Comparison of ENCODE assay signal across 23 cellular contexts in genomic region chr3:129261850-129262249, GRCh38.
"Had no signal": no experiment of that assay in that cellular context is flagged by ENCODE, and none has a peak within 500 bp of the region (broad histone marks: within the 10 kb centered on the region; RNA-seq: fewer than 3 reads in every experiment).

No MANE protein-coding gene starts in this region.

- H3K27me3 ChIP-seq: brain microvascular endothelial cell, cardiac muscle cell, Peyer's patch, SJSA1 had no signal

- H3K4me3 Mint-ChIP-seq: activated CD4-positive, alpha-beta T cell treated with anti-CD3 and anti-CD28 coated beads, Interleukin-2, amount 10 ng/mL, durations not matched to agents 24 days and 14 days had no signal

- H3K4me3 ChIP-seq: cardiac muscle cell, K562, Peyer's patch, SJSA1 had no signal

- H3K9me3 Mint-ChIP-seq: activated CD4-positive, alpha-beta T cell treated with anti-CD3 and anti-CD28 coated beads, Interleukin-2, amount 10 ng/mL, durations not matched to agents 24 days and 14 days; activated naive CD4-positive, alpha-beta T cell treated with anti-CD3 and anti-CD28 coated beads, Interleukin-2, amount 50 U/mL, for 72 hours had no signal

- FAIRE-seq: colon, K562 had no signal

- H3K27ac ChIP-seq: brain microvascular endothelial cell, cardiac muscle cell, Peyer's patch, RWPE1, SJSA1 had no signal

- ATAC-seq: activated naive CD4-positive, alpha-beta T cell treated with anti-CD3 and anti-CD28 coated beads, Interleukin-2, amount 50 U/mL, for 72 hours; K562; SK-N-SH treated with all-trans-retinoic acid at 6 μM for 48 hours had no signal

- H3K4me1 ChIP-seq: Peyer's patch, SJSA1 had no signal

- H3K27ac Mint-ChIP-seq: activated CD4-positive, alpha-beta T cell treated with anti-CD3 and anti-CD28 coated beads, Interleukin-2, amount 10 ng/mL, durations not matched to agents 24 days and 14 days had no signal

- DNase-seq: activated CD4-positive, alpha-beta T cell treated with anti-CD3 and anti-CD28 coated beads for 1 hour; activated CD4-positive, alpha-beta T cell treated with anti-CD3 and anti-CD28 coated beads, Interleukin-2, amount 10 ng/mL, durations not matched to agents 24 days and 14 days; activated CD4-positive, alpha-beta T cell treated with anti-CD3 and anti-CD28 coated beads, Interleukin-2, amount 50 U/mL, for 48 hours; activated T-cell treated with anti-CD3 and anti-CD28 coated beads for 4 hours; brain microvascular endothelial cell; Kasumi-1; NCI-H146; NCI-H1930; NCI-H2171; NCI-H2227 treated with DMSO at 0.1 percent for 48 hours; NCI-H446 treated with DMSO at 0.1 percent for 48 hours; NCI-H524 treated with DMSO at 0.1 percent for 48 hours; NCI-H82; SHP77; SW 1271 had no signal

- H3K27me3 Mint-ChIP-seq: activated CD4-positive, alpha-beta T cell treated with anti-CD3 and anti-CD28 coated beads, Interleukin-2, amount 10 ng/mL, durations not matched to agents 24 days and 14 days had no signal

- H3K9me3 ChIP-seq: Peyer's patch, SJSA1 had no signal
